ENCODE assay signal across 16 cellular contexts in the genomic region with DNA sequence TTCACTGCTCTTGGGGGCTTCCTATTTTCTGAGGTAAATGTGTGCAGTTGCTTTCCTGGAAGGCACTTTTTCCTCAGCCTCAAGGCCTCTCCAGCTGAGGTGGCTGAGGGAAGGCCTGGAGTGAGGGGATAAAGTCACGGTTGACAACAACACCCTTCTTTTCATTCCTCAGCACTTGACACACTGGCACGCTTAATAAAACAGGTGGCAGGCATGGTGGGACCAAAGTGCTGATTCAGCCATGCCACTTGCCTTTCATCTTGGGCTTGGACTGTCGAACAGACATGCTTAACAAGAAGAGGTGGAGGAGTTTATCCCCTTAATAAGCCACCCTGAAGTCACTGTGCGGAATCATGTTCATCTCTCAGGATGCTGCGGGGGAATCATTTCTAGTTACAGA. TPM values are rescaled to one million over a fixed set of nuclear protein-coding genes. Genes with fewer than 3 reads are reported as not detected.
DNase-seq lines count a peak whose midpoint lies in the region; ATAC-seq and TF ChIP-seq lines count a peak whose summit lies in the region.
"Had no signal": no experiment of that assay in that cellular context is flagged by ENCODE, and none has a peak within 500 bp of the region (broad histone marks: within the 10 kb centered on the region; RNA-seq: fewer than 3 reads in every experiment).

No MANE protein-coding gene starts in this region.

- BruUV-seq in MCF 10A (replicated peaks; lab: Mats Ljungman, UMichigan), result no TSS peak

- H3K27ac ChIP-seq in mesodermal cell (ENCODE audit: low read depth, low read length, severe bottlenecking) (peak overlapping the region; percentile 41), smooth muscle cell (ENCODE audit: low read depth) (peak overlapping the region; percentile 86)

- no peaks in the 10 kb centered on the region for H4K20me1 ChIP-seq in smooth muscle cell (ENCODE audit: low read depth)

- no peak for TF ChIP-seq CTCF in MCF 10A (IDR thresholded peaks at IDR 0.05; ENCODE audit: unreplicated experiment)
- TF ChIP-seq CTCF in smooth muscle cell (IDR thresholded peaks at IDR 0.05; ENCODE audit: borderline replicate concordance, insufficient read depth, poor library complexity, severe bottlenecking), result no peak

- intact Hi-C loops in MCF 10A (cut with micrococcal nuclease), result loop anchor here (2.0 kb wide), 1 partner anchor 25 kb away; no protein-coding TSS in a partner anchor

- H3K36me3 Mint-ChIP-seq in MCF 10A (ENCODE audit: insufficient read depth, unreplicated experiment), result peaks cover 8% of the 10 kb centered on the region

- no peak overlapping the region for H2AFZ ChIP-seq in smooth muscle cell (ENCODE audit: low read depth)

- no peaks in the 10 kb centered on the region for H3K9me3 Mint-ChIP-seq in MCF 10A (ENCODE audit: unreplicated experiment)

- ATAC-seq in GM18867 (IDR thresholded peaks at IDR 0.05; ENCODE audit: unreplicated experiment) (no peak), HG03520 (IDR thresholded peaks at IDR 0.05; ENCODE audit: unreplicated experiment) (no peak)

- H3K4me1 ChIP-seq in mesodermal cell (ENCODE audit: control insufficient read depth, insufficient read depth, low read length, poor library complexity, severe bottlenecking), result peaks cover 11% of the 10 kb centered on the region
- peaks cover 6% of the 10 kb centered on the region for H3K4me1 ChIP-seq in smooth muscle cell (ENCODE audit: low read depth)

- H3F3A ChIP-seq in smooth muscle cell (ENCODE audit: low read depth), result peaks cover 3% of the 10 kb centered on the region

- H3K9ac ChIP-seq in smooth muscle cell (ENCODE audit: low read depth), result no peak overlapping the region

- no peaks in the 10 kb centered on the region for H3K27me3 ChIP-seq in smooth muscle cell (ENCODE audit: low read depth)
- H3K27me3 ChIP-seq: MG63, SJSA1 had no signal

- H3K4me1 Mint-ChIP-seq in MCF 10A (ENCODE audit: insufficient read depth, unreplicated experiment), result peaks cover 51% of the 10 kb centered on the region

- H3K4me3 Mint-ChIP-seq in MCF 10A (ENCODE audit: unreplicated experiment), result no peak overlapping the region

- no peak overlapping the region for H3K4me2 ChIP-seq in smooth muscle cell

- WGBS in mesodermal cell (ENCODE audit: insufficient coverage in 2 of 2), 2 experiments, result 96% methylated on average over 3 of the region's 5 CpGs; no CpG with 5 or more reads in 1 of the 2 experiments
- WGBS in smooth muscle cell (ENCODE audit: low lambda C conversion rate), result 84% methylated on average over 5 of the region's 5 CpGs

- H3K36me3 ChIP-seq in mesodermal cell (ENCODE audit: control insufficient read depth, insufficient read depth, low read length), result no peaks in the 10 kb centered on the region
- H3K36me3 ChIP-seq in smooth muscle cell (ENCODE audit: low read depth), result no peaks in the 10 kb centered on the region
- H3K36me3 ChIP-seq: left lung, MG63, SJSA1 had no signal

- H3K9me3 ChIP-seq in mesodermal cell (ENCODE audit: control insufficient read depth, low read length) (no peaks in the 10 kb centered on the region), smooth muscle cell (replicated peaks; ENCODE audit: low read depth) (no peaks in the 10 kb centered on the region)
- H3K9me3 ChIP-seq: left lung, MG63, SJSA1 had no signal

- POLR2A ChIA-PET in MCF 10A (lab: Yijun Ruan, JAX), result interaction anchor here (0.6 to 18.3 kb wide), 21 partner anchors 9 to 277 kb away, joined by 3 to 400 read pairs (median 9); a partner anchor contains a TSS

- H3K4me3 ChIP-seq in mesodermal cell (ENCODE audit: extremely low read depth, insufficient read depth, low read length, poor library complexity, severe bottlenecking), result no peak overlapping the region
- no peak overlapping the region for H3K4me3 ChIP-seq in smooth muscle cell
- H3K4me3 ChIP-seq: left lung, MG63, SJSA1 had no signal

- H3K79me2 ChIP-seq in smooth muscle cell (ENCODE audit: low read depth), result no peaks in the 10 kb centered on the region

- H3K27ac Mint-ChIP-seq in MCF 10A (ENCODE audit: low read depth, unreplicated experiment), result peak overlapping the region; percentile 98

- H3K27me3 Mint-ChIP-seq in MCF 10A (ENCODE audit: insufficient read depth, unreplicated experiment), result no peaks in the 10 kb centered on the region

- CTCF ChIA-PET in MCF 10A (lab: Yijun Ruan, JAX), result interaction anchor here (0.7 to 4.2 kb wide), 9 partner anchors 10 to 97 kb away, joined by 3 to 29 read pairs (median 6); no protein-coding TSS in a partner anchor

- DNase-seq in DMS79 treated with DMSO at 0.1 percent for 48 hours (lab: John Stamatoyannopoulos, UW), result peak; percentile 80
- DNase-seq in MCF 10A (ENCODE audit: unreplicated experiment), result no peak
- DNase-seq in smooth muscle cell (lab: John Stamatoyannopoulos, UW; ENCODE audit: unreplicated experiment), result no peak
- no peak for DNase-seq in DMS 273 treated with DMSO at 0.1 percent for 48 hours (lab: John Stamatoyannopoulos, UW)
- no peak for DNase-seq in NCI-H2171 (lab: John Stamatoyannopoulos, UW)
- DNase-seq: activated CD4-positive, alpha-beta T cell treated with anti-CD3 and anti-CD28 coated beads for 4 hours; left lung; NCI-H187; NCI-H510A; stimulated activated naive CD4-positive, alpha-beta T cell treated with Interleukin-2 at 50 U/mL for 16 hours had no signal

RNA-seq across cellular contexts. Expression of a gene that starts 23.6 kb away (rescaled TPM):
- total RNA-seq in MCF 10A (2022) (4.7 and 8.9 TPM in 2 replicates), smooth muscle cell (5.6 and 10.5 TPM in 2 replicates)
- polyA plus RNA-seq in mesodermal cell (2013, experiment 1 of 2), result 1.3 TPM
- polyA plus RNA-seq in mesodermal cell (2013, experiment 2 of 2), result 0.66 TPM
- polyA plus RNA-seq in smooth muscle cell, result 0.87 and 4.9 TPM in 2 replicates
- total RNA-seq: aorta, SJSA1 had no signal
